Comparison of ENCODE assay signal across 8 cellular contexts in the genomic region with DNA sequence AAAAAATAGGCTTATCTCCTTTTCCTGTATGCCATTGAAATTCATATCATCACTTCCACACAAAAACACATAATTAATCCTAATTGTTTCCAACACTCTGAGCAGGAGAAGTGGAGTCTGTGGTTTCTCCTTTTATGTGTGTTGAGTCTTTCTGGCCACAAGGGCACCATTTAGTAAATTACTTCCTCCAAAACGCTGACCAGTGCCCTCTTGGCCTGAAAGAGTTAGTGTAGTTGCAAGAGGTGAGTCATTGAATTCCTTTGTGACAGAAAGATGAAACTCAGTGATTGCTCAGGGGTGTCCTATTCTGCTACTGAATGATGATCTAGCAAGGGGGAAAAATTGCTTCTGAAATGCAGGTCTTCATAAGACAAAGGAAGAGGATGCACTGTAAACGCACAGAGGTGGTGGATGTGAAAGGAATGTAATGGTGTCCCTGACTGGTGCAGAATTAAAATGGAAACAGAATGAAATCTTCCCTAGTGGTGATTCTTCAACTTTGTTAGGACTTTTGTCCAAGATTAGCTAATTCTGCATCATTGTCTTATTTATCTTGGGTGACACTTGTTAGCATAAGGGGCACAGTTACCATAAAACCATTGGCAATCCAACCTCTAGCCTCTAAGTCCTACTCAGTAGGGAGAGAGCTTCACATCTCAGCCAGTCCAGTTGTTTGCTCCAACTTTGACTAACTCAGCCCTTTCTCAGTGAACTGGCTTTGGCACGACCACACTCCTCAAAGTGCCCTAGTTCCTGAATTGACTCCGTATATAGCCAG.
DNase-seq lines count a peak whose midpoint lies in the region; ATAC-seq and TF ChIP-seq lines count a peak whose summit lies in the region.

No MANE protein-coding gene starts in this region.

- H3K4me1 Mint-ChIP-seq in chondrocyte (ENCODE audit: low read depth), result peaks cover 10% of the 10 kb centered on the region

- intact Hi-C loops in left lung (cut with DNase I), result loop anchor here in 1 of 2 donors (5.0 kb wide), 1 partner anchor 149 kb away; no protein-coding TSS in a partner anchor

- no peaks in the 10 kb centered on the region for H3K27me3 ChIP-seq in left lung

- no peaks in the 10 kb centered on the region for H3K4me1 ChIP-seq in left lung

- peak; percentile 89 for DNase-seq in EH (ENCODE audit: low read depth)
- peak; percentile 64 for DNase-seq in MV-4-11 (lab: John Stamatoyannopoulos, UW)
- no peak for DNase-seq in chondrocyte (ENCODE audit: low spot score)
- DNase-seq in myocyte (ENCODE audit: low read depth), result peak; percentile 71
- no peak for DNase-seq in activated gamma-delta T cell treated with Interleukin-2 at 50 U/mL for 16 hours
- no peak for DNase-seq in left lung
- no peak for DNase-seq in D341Med (ENCODE audit: low spot score)

- no peaks in the 10 kb centered on the region for H3K36me3 ChIP-seq in left lung

- H3K27ac ChIP-seq in left lung, result no peak overlapping the region

- no peaks in the 10 kb centered on the region for H3K36me3 Mint-ChIP-seq in chondrocyte (ENCODE audit: low read depth)

- no peak for ATAC-seq in left lung
- no peak for ATAC-seq in HG03571 (IDR thresholded peaks at IDR 0.05; ENCODE audit: unreplicated experiment)

- H3K27ac Mint-ChIP-seq in chondrocyte (ENCODE audit: unreplicated experiment), result no peak overlapping the region

- H3K9me3 ChIP-seq in left lung, result no peaks in the 10 kb centered on the region

- H3K27me3 Mint-ChIP-seq in chondrocyte (ENCODE audit: low read depth), result no peaks in the 10 kb centered on the region

- H3K4me3 Mint-ChIP-seq in chondrocyte (ENCODE audit: unreplicated experiment), result no peak overlapping the region

- H3K4me3 ChIP-seq in left lung, result no peak overlapping the region

- peaks cover 6% of the 10 kb centered on the region for H3K9me3 Mint-ChIP-seq in chondrocyte (ENCODE audit: low read depth)

- TF ChIP-seq CTCF in chondrocyte (IDR thresholded peaks at IDR 0.05) (peak; percentile 56), left lung (IDR thresholded peaks at IDR 0.05) (no peak)

Comparison
In these comparisons a context has a peak if more than half of its experiments do, and no peak if none do; other contexts are left out.
1. DNase-seq: peak in EH (single experiment), MV-4-11 (single experiment) and myocyte (single experiment); none in chondrocyte (single experiment), activated gamma-delta T cell treated with Interleukin-2 at 50 U/mL for 16 hours (single experiment), left lung (0 of 2) and D341Med (single experiment).